ENCODE assay signal across 2 cellular contexts in the genomic region with DNA sequence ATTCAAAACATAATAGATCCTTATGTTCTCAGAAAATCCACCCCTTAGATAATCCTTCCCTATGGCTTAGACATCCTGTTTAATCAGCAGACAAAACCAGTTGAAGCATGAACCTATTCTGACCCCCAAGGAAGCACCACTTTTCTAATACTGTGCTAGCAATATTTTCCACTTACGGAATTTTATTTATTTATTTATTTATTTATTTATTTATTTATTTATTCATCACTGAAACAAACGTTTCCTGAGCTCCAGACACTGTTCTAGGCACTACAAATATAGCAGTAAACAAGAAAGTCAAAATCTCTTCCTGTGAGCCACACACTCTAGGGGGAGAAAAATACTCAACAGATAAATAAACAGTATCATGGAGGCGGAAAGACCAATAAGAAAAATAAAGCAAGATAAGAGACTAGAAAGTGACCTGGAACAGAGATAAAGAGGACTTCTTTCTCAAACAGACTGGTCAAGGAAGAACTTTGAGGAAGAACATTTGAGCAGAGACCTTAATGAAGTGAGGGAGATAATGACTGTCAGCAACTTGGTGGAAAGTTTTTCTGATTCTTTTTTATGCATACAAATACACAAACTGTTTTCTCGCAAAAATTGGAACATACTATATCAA.
TF ChIP-seq lines count a peak whose summit lies in the region.

No MANE protein-coding gene starts in this region.

TF ChIP-seq in K562, 482 proteins besides CTCF, POLR2A, EP300 and RAD21 (continued from another document and continues in another):
- TF ChIP-seq, protein P1, sequence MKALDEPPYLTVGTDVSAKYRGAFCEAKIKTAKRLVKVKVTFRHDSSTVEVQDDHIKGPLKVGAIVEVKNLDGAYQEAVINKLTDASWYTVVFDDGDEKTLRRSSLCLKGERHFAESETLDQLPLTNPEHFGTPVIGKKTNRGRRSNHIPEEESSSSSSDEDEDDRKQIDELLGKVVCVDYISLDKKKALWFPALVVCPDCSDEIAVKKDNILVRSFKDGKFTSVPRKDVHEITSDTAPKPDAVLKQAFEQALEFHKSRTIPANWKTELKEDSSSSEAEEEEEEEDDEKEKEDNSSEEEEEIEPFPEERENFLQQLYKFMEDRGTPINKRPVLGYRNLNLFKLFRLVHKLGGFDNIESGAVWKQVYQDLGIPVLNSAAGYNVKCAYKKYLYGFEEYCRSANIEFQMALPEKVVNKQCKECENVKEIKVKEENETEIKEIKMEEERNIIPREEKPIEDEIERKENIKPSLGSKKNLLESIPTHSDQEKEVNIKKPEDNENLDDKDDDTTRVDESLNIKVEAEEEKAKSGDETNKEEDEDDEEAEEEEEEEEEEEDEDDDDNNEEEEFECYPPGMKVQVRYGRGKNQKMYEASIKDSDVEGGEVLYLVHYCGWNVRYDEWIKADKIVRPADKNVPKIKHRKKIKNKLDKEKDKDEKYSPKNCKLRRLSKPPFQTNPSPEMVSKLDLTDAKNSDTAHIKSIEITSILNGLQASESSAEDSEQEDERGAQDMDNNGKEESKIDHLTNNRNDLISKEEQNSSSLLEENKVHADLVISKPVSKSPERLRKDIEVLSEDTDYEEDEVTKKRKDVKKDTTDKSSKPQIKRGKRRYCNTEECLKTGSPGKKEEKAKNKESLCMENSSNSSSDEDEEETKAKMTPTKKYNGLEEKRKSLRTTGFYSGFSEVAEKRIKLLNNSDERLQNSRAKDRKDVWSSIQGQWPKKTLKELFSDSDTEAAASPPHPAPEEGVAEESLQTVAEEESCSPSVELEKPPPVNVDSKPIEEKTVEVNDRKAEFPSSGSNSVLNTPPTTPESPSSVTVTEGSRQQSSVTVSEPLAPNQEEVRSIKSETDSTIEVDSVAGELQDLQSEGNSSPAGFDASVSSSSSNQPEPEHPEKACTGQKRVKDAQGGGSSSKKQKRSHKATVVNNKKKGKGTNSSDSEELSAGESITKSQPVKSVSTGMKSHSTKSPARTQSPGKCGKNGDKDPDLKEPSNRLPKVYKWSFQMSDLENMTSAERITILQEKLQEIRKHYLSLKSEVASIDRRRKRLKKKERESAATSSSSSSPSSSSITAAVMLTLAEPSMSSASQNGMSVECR (CRISPR knock-in tag; IDR thresholded peaks at IDR 0.05): no peak
- no peak for TF ChIP-seq SAFB2 (IDR thresholded peaks at IDR 0.05; ENCODE audit: borderline replicate concordance, low read depth, low read length, severe bottlenecking)
- TF ChIP-seq SIRT6 (IDR thresholded peaks at IDR 0.05; ENCODE audit: low read depth, low read length): no peak
- TF ChIP-seq, protein P2, sequence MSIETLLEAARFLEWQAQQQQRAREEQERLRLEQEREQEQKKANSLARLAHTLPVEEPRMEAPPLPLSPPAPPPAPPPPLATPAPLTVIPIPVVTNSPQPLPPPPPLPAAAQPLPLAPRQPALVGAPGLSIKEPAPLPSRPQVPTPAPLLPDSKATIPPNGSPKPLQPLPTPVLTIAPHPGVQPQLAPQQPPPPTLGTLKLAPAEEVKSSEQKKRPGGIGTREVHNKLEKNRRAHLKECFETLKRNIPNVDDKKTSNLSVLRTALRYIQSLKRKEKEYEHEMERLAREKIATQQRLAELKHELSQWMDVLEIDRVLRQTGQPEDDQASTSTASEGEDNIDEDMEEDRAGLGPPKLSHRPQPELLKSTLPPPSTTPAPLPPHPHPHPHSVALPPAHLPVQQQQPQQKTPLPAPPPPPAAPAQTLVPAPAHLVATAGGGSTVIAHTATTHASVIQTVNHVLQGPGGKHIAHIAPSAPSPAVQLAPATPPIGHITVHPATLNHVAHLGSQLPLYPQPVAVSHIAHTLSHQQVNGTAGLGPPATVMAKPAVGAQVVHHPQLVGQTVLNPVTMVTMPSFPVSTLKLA (conservative IDR thresholded peaks at IDR 0.05): no peak
- 0 out of 2 replicates have a peak, but pooled peaks have one; percentile 16 for TF ChIP-seq NCOR1 (IDR thresholded peaks at IDR 0.05)
- TF ChIP-seq, protein P3, sequence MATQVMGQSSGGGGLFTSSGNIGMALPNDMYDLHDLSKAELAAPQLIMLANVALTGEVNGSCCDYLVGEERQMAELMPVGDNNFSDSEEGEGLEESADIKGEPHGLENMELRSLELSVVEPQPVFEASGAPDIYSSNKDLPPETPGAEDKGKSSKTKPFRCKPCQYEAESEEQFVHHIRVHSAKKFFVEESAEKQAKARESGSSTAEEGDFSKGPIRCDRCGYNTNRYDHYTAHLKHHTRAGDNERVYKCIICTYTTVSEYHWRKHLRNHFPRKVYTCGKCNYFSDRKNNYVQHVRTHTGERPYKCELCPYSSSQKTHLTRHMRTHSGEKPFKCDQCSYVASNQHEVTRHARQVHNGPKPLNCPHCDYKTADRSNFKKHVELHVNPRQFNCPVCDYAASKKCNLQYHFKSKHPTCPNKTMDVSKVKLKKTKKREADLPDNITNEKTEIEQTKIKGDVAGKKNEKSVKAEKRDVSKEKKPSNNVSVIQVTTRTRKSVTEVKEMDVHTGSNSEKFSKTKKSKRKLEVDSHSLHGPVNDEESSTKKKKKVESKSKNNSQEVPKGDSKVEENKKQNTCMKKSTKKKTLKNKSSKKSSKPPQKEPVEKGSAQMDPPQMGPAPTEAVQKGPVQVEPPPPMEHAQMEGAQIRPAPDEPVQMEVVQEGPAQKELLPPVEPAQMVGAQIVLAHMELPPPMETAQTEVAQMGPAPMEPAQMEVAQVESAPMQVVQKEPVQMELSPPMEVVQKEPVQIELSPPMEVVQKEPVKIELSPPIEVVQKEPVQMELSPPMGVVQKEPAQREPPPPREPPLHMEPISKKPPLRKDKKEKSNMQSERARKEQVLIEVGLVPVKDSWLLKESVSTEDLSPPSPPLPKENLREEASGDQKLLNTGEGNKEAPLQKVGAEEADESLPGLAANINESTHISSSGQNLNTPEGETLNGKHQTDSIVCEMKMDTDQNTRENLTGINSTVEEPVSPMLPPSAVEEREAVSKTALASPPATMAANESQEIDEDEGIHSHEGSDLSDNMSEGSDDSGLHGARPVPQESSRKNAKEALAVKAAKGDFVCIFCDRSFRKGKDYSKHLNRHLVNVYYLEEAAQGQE (CRISPR knock-in tag; IDR thresholded peaks at IDR 0.05; ENCODE audit: low read depth): no peak
- no peak for TF ChIP-seq DMBX1 (CRISPR knock-in tag; IDR thresholded peaks at IDR 0.05; ENCODE audit: borderline replicate concordance)
- TF ChIP-seq ADNP (tag; IDR thresholded peaks at IDR 0.05): no peak
- TF ChIP-seq, protein P4, sequence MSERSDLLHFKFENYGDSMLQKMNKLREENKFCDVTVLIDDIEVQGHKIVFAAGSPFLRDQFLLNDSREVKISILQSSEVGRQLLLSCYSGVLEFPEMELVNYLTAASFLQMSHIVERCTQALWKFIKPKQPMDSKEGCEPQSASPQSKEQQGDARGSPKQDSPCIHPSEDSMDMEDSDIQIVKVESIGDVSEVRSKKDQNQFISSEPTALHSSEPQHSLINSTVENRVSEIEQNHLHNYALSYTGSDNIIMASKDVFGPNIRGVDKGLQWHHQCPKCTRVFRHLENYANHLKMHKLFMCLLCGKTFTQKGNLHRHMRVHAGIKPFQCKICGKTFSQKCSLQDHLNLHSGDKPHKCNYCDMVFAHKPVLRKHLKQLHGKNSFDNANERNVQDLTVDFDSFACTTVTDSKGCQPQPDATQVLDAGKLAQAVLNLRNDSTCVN (CRISPR knock-in tag; IDR thresholded peaks at IDR 0.05): no peak
- TF ChIP-seq FOXA1 (IDR thresholded peaks at IDR 0.05; ENCODE audit: borderline replicate concordance): no peak
- TF ChIP-seq SIN3A (IDR thresholded peaks at IDR 0.05; ENCODE audit: borderline replicate concordance in 2 of 2, control insufficient read depth in 1 of 2, low read depth in 2 of 2, low read length in 2 of 2): no peak
- TF ChIP-seq ZC3H8 (IDR thresholded peaks at IDR 0.05): no peak
- no peak for TF ChIP-seq NFIX (CRISPR knock-in tag; IDR thresholded peaks at IDR 0.05; ENCODE audit: low read depth)
- no peak for TF ChIP-seq DPF2 (IDR thresholded peaks at IDR 0.05)
- no peak for TF ChIP-seq CBX3 (IDR thresholded peaks at IDR 0.05; ENCODE audit: borderline replicate concordance in 1 of 2, low read length in 2 of 2)
- TF ChIP-seq ARID1B (IDR thresholded peaks at IDR 0.05): peak; percentile 62

TF ChIP-seq in GM23338, 12 proteins besides CTCF, POLR2A, EP300 and RAD21 (continued from another document):
- TF ChIP-seq, protein P3 (IDR thresholded peaks at IDR 0.05; ENCODE audit: unreplicated experiment): no peak
- TF ChIP-seq POLR2AphosphoS5 (IDR thresholded peaks at IDR 0.05; ENCODE audit: low read depth): no peak
- no peak for TF ChIP-seq CREB1 (CRISPR knock-in tag; IDR thresholded peaks at IDR 0.05; ENCODE audit: low read depth)
- no peak for TF ChIP-seq JUNB (IDR thresholded peaks at IDR 0.05; ENCODE audit: unreplicated experiment)
- TF ChIP-seq, protein P5, sequence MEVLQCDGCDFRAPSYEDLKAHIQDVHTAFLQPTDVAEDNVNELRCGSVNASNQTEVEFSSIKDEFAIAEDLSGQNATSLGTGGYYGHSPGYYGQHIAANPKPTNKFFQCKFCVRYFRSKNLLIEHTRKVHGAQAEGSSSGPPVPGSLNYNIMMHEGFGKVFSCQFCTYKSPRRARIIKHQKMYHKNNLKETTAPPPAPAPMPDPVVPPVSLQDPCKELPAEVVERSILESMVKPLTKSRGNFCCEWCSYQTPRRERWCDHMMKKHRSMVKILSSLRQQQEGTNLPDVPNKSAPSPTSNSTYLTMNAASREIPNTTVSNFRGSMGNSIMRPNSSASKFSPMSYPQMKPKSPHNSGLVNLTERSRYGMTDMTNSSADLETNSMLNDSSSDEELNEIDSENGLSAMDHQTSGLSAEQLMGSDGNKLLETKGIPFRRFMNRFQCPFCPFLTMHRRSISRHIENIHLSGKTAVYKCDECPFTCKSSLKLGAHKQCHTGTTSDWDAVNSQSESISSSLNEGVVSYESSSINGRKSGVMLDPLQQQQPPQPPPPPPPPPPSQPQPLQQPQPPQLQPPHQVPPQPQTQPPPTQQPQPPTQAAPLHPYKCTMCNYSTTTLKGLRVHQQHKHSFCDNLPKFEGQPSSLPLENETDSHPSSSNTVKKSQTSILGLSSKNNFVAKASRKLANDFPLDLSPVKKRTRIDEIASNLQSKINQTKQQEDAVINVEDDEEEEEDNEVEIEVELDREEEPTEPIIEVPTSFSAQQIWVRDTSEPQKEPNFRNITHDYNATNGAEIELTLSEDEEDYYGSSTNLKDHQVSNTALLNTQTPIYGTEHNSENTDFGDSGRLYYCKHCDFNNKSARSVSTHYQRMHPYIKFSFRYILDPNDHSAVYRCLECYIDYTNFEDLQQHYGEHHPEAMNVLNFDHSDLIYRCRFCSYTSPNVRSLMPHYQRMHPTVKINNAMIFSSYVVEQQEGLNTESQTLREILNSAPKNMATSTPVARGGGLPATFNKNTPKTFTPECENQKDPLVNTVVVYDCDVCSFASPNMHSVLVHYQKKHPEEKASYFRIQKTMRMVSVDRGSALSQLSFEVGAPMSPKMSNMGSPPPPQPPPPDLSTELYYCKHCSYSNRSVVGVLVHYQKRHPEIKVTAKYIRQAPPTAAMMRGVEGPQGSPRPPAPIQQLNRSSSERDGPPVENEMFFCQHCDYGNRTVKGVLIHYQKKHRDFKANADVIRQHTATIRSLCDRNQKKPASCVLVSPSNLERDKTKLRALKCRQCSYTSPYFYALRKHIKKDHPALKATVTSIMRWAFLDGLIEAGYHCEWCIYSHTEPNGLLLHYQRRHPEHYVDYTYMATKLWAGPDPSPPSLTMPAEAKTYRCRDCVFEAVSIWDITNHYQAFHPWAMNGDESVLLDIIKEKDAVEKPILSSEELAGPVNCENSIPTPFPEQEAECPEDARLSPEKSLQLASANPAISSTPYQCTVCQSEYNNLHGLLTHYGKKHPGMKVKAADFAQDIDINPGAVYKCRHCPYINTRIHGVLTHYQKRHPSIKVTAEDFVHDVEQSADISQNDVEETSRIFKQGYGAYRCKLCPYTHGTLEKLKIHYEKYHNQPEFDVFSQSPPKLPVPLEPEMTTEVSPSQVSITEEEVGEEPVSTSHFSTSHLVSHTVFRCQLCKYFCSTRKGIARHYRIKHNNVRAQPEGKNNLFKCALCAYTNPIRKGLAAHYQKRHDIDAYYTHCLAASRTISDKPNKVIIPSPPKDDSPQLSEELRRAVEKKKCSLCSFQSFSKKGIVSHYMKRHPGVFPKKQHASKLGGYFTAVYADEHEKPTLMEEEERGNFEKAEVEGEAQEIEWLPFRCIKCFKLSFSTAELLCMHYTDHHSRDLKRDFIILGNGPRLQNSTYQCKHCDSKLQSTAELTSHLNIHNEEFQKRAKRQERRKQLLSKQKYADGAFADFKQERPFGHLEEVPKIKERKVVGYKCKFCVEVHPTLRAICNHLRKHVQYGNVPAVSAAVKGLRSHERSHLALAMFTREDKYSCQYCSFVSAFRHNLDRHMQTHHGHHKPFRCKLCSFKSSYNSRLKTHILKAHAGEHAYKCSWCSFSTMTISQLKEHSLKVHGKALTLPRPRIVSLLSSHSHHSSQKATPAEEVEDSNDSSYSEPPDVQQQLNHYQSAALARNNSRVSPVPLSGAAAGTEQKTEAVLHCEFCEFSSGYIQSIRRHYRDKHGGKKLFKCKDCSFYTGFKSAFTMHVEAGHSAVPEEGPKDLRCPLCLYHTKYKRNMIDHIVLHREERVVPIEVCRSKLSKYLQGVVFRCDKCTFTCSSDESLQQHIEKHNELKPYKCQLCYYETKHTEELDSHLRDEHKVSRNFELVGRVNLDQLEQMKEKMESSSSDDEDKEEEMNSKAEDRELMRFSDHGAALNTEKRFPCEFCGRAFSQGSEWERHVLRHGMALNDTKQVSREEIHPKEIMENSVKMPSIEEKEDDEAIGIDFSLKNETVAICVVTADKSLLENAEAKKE (CRISPR knock-in tag; IDR thresholded peaks at IDR 0.05): no peak
- TF ChIP-seq EZH2 (IDR thresholded peaks at IDR 0.05; ENCODE audit: low read depth, unreplicated experiment): no peak
- TF ChIP-seq, protein P6, sequence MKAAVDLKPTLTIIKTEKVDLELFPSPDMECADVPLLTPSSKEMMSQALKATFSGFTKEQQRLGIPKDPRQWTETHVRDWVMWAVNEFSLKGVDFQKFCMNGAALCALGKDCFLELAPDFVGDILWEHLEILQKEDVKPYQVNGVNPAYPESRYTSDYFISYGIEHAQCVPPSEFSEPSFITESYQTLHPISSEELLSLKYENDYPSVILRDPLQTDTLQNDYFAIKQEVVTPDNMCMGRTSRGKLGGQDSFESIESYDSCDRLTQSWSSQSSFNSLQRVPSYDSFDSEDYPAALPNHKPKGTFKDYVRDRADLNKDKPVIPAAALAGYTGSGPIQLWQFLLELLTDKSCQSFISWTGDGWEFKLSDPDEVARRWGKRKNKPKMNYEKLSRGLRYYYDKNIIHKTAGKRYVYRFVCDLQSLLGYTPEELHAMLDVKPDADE (IDR thresholded peaks at IDR 0.05): no peak
